ENCODE assay signal across 8 cellular contexts in genomic region chr10:95758351-95759025, GRCh38. TPM values are rescaled to one million over a fixed set of nuclear protein-coding genes. Genes with fewer than 3 reads are reported as not detected.
A peak's percentile ranks its signal among the peaks of the same experiment; 100 is the strongest.
DNase-seq lines count a peak whose midpoint lies in the region; ATAC-seq, FAIRE-seq and TF ChIP-seq lines count a peak whose summit lies in the region.

No MANE protein-coding gene starts in this region.

- H3K4me1 ChIP-seq in stomach: peaks cover 0 to 54% (median 31%) of the 10 kb centered on the region in 4 donors
- no peaks in the 10 kb centered on the region for H3K4me1 ChIP-seq in PC-9 (replicated peaks; ENCODE audit: insufficient read depth)

- no peaks in the 10 kb centered on the region for H3K9me2 ChIP-seq in PC-9 (ENCODE audit: insufficient read depth)

- H3K9me3 ChIP-seq in stomach (no peaks in the 10 kb centered on the region), PC-9 (ENCODE audit: insufficient read depth, low read depth) (no peaks in the 10 kb centered on the region)

- no peaks in the 10 kb centered on the region for H3K27me3 ChIP-seq in stomach
- H3K27me3 ChIP-seq in PC-9 (ENCODE audit: insufficient read depth, low read depth): no peaks in the 10 kb centered on the region

- no peak for TF ChIP-seq POLR2A in stomach (IDR thresholded peaks at IDR 0.05)

- no peak for DNase-seq in activated naive CD4-positive, alpha-beta T cell treated with anti-CD3 and anti-CD28 coated beads, Interleukin-2, amount 10 ng/mL, durations not matched to agents 7 days and 5 days
- DNase-seq in activated naive CD4-positive, alpha-beta T cell (lab: John Stamatoyannopoulos, UW): no peak
- DNase-seq in activated naive CD8-positive, alpha-beta T cell treated with anti-CD3 and anti-CD28 coated beads, Interleukin-2, amount 50 U/mL, for 24 hours: no peak
- DNase-seq in stomach: no peak
- no peak for DNase-seq in NCI-H345 treated with DMSO at 0.1 percent for 48 hours (lab: John Stamatoyannopoulos, UW; ENCODE audit: unreplicated experiment)
- DNase-seq in PC-9: no peak
- no peak for DNase-seq in HTR-8/SVneo (ENCODE audit: insufficient read length, low spot score)

- 44 to 59% (median 53%) methylated on average over 2 of the region's 2 CpGs for WGBS in stomach, 5 donors

- intact Hi-C loops in stomach (cut with DNase I; ENCODE audit: low total_unique reads): no loop called here
- intact Hi-C loops in PC-9 (cut with micrococcal nuclease; ENCODE audit: unreplicated experiment): no loop called here

- no peak overlapping the region for H3K4me3 Mint-ChIP-seq in activated naive CD4-positive, alpha-beta T cell treated with anti-CD3 and anti-CD28 coated beads, Interleukin-2, amount 10 ng/mL, durations not matched to agents 7 days and 5 days
- H3K4me3 Mint-ChIP-seq in activated naive CD8-positive, alpha-beta T cell treated with anti-CD3 and anti-CD28 coated beads, Interleukin-2, amount 50 U/mL, for 24 hours: peak overlapping the region; percentile 25

- CTCF ChIA-PET in activated naive CD4-positive, alpha-beta T cell treated with anti-CD3 and anti-CD28 coated beads, Interleukin-2, amount 10 ng/mL, durations not matched to agents 7 days and 5 days (lab: Charles Lee): interaction anchor here (0.9 to 1.0 kb wide), 2 partner anchors 65 to 83 kb away, joined by 3 to 4 read pairs; partner anchors contain the start of gene TCTN3
- CTCF ChIA-PET in PC-9 (lab: Charles Lee): no interaction called here

- no peaks in the 10 kb centered on the region for H4K20me1 ChIP-seq in PC-9 (ENCODE audit: insufficient read depth)

- no peaks in the 10 kb centered on the region for H3F3A ChIP-seq in PC-9 (ENCODE audit: insufficient read depth, low read depth)

- peak overlapping the region in 4 of 5 donors; percentile 62 to 89 (median 84) for H3K27ac ChIP-seq in stomach
- H3K27ac ChIP-seq in PC-9: no peak overlapping the region

- no peaks in the 10 kb centered on the region for H3K36me3 ChIP-seq in stomach
- no peaks in the 10 kb centered on the region for H3K36me3 ChIP-seq in PC-9 (ENCODE audit: low read depth)

- no peak overlapping the region for H3K4me2 ChIP-seq in PC-9

- H3K4me1 Mint-ChIP-seq in activated naive CD4-positive, alpha-beta T cell treated with anti-CD3 and anti-CD28 coated beads, Interleukin-2, amount 10 ng/mL, durations not matched to agents 7 days and 5 days: peaks cover 14% of the 10 kb centered on the region
- peaks cover 42% of the 10 kb centered on the region for H3K4me1 Mint-ChIP-seq in activated naive CD8-positive, alpha-beta T cell treated with anti-CD3 and anti-CD28 coated beads, Interleukin-2, amount 50 U/mL, for 24 hours

- H3K27me3 Mint-ChIP-seq in activated naive CD4-positive, alpha-beta T cell treated with anti-CD3 and anti-CD28 coated beads, Interleukin-2, amount 10 ng/mL, durations not matched to agents 7 days and 5 days: peaks cover 16% of the 10 kb centered on the region
- H3K27me3 Mint-ChIP-seq in activated naive CD8-positive, alpha-beta T cell treated with anti-CD3 and anti-CD28 coated beads, Interleukin-2, amount 50 U/mL, for 24 hours: peaks cover 27% of the 10 kb centered on the region

- H3K9me3 Mint-ChIP-seq in activated naive CD4-positive, alpha-beta T cell treated with anti-CD3 and anti-CD28 coated beads, Interleukin-2, amount 10 ng/mL, durations not matched to agents 7 days and 5 days: no peaks in the 10 kb centered on the region
- no peaks in the 10 kb centered on the region for H3K9me3 Mint-ChIP-seq in activated naive CD8-positive, alpha-beta T cell treated with anti-CD3 and anti-CD28 coated beads, Interleukin-2, amount 50 U/mL, for 24 hours

- POLR2A ChIA-PET in PC-9 (lab: Charles Lee; ENCODE audit: unreplicated experiment): no interaction called here

- no peaks in the 10 kb centered on the region for H3K79me2 ChIP-seq in PC-9 (ENCODE audit: low read depth)

- peak; percentile 17 for TF ChIP-seq EP300 in stomach (IDR thresholded peaks at IDR 0.05)

- no peak for FAIRE-seq in HTR-8/SVneo (lab: Jason Lieb, UNC)

- no TSS peak for BruUV-seq in PC-9 (replicated peaks; lab: Mats Ljungman, UMichigan)

- peak; percentile 45 for ATAC-seq in HG03095 (IDR thresholded peaks at IDR 0.05; ENCODE audit: unreplicated experiment)
- ATAC-seq in activated naive CD8-positive, alpha-beta T cell treated with anti-CD3 and anti-CD28 coated beads, Interleukin-2, amount 50 U/mL, for 24 hours: peak; percentile 57

- no peaks in the 10 kb centered on the region for H3K36me3 Mint-ChIP-seq in activated naive CD4-positive, alpha-beta T cell treated with anti-CD3 and anti-CD28 coated beads, Interleukin-2, amount 10 ng/mL, durations not matched to agents 7 days and 5 days
- H3K36me3 Mint-ChIP-seq in activated naive CD8-positive, alpha-beta T cell treated with anti-CD3 and anti-CD28 coated beads, Interleukin-2, amount 50 U/mL, for 24 hours (ENCODE audit: low read depth): no peaks in the 10 kb centered on the region

- peak overlapping the region in 2 of 4 donors; percentile 7 to 40 for H3K4me3 ChIP-seq in stomach
- no peak overlapping the region for H3K4me3 ChIP-seq in PC-9

- H3K27ac Mint-ChIP-seq in activated naive CD4-positive, alpha-beta T cell treated with anti-CD3 and anti-CD28 coated beads, Interleukin-2, amount 10 ng/mL, durations not matched to agents 7 days and 5 days: peak overlapping the region; percentile 73
- H3K27ac Mint-ChIP-seq in activated naive CD8-positive, alpha-beta T cell treated with anti-CD3 and anti-CD28 coated beads, Interleukin-2, amount 50 U/mL, for 24 hours: peak overlapping the region; percentile 58

- H2AFZ ChIP-seq in PC-9: no peak overlapping the region

- TF ChIP-seq CTCF in stomach (IDR thresholded peaks at IDR 0.05) (no peak), PC-9 (conservative IDR thresholded peaks at IDR 0.05) (no peak)

RNA-seq across cellular contexts. Expression of gene ENTPD1, which starts 2.5 kb away (rescaled TPM):
- total RNA-seq in stomach (10 to 100 TPM in 4 of 5 donors, 1 to 10 TPM in 1; 4.5 to 56.7 (median 14.0) TPM), PC-9 (2021) (not detected in 2 replicates)
- 1 to 10 TPM; 3.7 to 6.0 (median 3.8) TPM for polyA plus RNA-seq in stomach
